25 cellular contexts compared by ENCODE assay signal in genomic region chr10:95421782-95422181, GRCh38.
DNase-seq lines count a peak whose midpoint lies in the region; ATAC-seq and TF ChIP-seq lines count a peak whose summit lies in the region.
"Had no signal": no experiment of that assay in that cellular context is flagged by ENCODE, and none has a peak within 500 bp of the region (broad histone marks: within the 10 kb centered on the region; RNA-seq: fewer than 3 reads in every experiment).

No MANE protein-coding gene starts in this region.

- ATAC-seq in GM23338, result no peak
- ATAC-seq: activated CD8-positive, alpha-beta T cell treated with anti-CD3 and anti-CD28 coated beads, Interleukin-2, amount 10 ng/mL, durations not matched to agents 7 days and 5 days; CD8-positive, alpha-beta T cell; effector memory CD8-positive, alpha-beta T cell; pancreas had no signal

- H3K27ac ChIP-seq in GM23338 (ENCODE audit: low read depth) (no peak overlapping the region), coronary artery (peak overlapping the region; percentile 84 to 93), tibial artery (peak overlapping the region; percentile 87 to 91), WERI-Rb-1 (no peak overlapping the region)
- H3K27ac ChIP-seq: GM23248, pancreas, SJCRH30, upper lobe of left lung, VCaP had no signal

- H3K27me3 Mint-ChIP-seq in GM23338 (ENCODE audit: insufficient read depth, low read depth, poor library complexity), result peaks cover 5% of the 10 kb centered on the region
- H3K27me3 Mint-ChIP-seq in neural crest cell (ENCODE audit: low read depth), result no peaks in the 10 kb centered on the region
- H3K27me3 Mint-ChIP-seq: activated naive CD4-positive, alpha-beta T cell treated with anti-CD3 and anti-CD28 coated beads, Interleukin-2, amount 10 ng/mL, durations not matched to agents 7 days and 5 days; effector memory CD8-positive, alpha-beta T cell had no signal

- no peaks in the 10 kb centered on the region for H3K79me2 ChIP-seq in GM23338 (replicated peaks; ENCODE audit: insufficient read depth)

- no peak overlapping the region for H3K4me3 ChIP-seq in GM23338
- H3K4me3 ChIP-seq in coronary artery, result peak overlapping the region; percentile 23
- no peak overlapping the region for H3K4me3 ChIP-seq in tibial artery
- no peak overlapping the region for H3K4me3 ChIP-seq in WERI-Rb-1 (ENCODE audit: low read depth, low read length)
- H3K4me3 ChIP-seq: GM23248, pancreas, SJCRH30, upper lobe of left lung had no signal

- H3K9me3 Mint-ChIP-seq in GM23338, result no peaks in the 10 kb centered on the region
- H3K9me3 Mint-ChIP-seq in neural crest cell, result no peaks in the 10 kb centered on the region
- H3K9me3 Mint-ChIP-seq: activated naive CD4-positive, alpha-beta T cell treated with anti-CD3 and anti-CD28 coated beads, Interleukin-2, amount 10 ng/mL, durations not matched to agents 7 days and 5 days; CD8-positive, alpha-beta T cell; effector memory CD8-positive, alpha-beta T cell; HFFc6 had no signal

- H3K4me3 Mint-ChIP-seq in GM23338 (no peak overlapping the region), neural crest cell (no peak overlapping the region)
- H3K4me3 Mint-ChIP-seq: activated CD8-positive, alpha-beta T cell treated with anti-CD3 and anti-CD28 coated beads, Interleukin-2, amount 10 ng/mL, durations not matched to agents 7 days and 5 days; activated naive CD4-positive, alpha-beta T cell treated with anti-CD3 and anti-CD28 coated beads, Interleukin-2, amount 10 ng/mL, durations not matched to agents 7 days and 5 days; CD8-positive, alpha-beta T cell; effector memory CD8-positive, alpha-beta T cell; HFFc6 had no signal

- H3K9me3 ChIP-seq in tibial artery, result no peaks in the 10 kb centered on the region
- H3K9me3 ChIP-seq in WERI-Rb-1 (ENCODE audit: severe bottlenecking), result no peaks in the 10 kb centered on the region
- H3K9me3 ChIP-seq: pancreas, SJCRH30, upper lobe of left lung had no signal

- TF ChIP-seq CTCF in GM23338 (conservative IDR thresholded peaks at IDR 0.05; ENCODE audit: low read depth in 2 of 2) (no peak), coronary artery (IDR thresholded peaks at IDR 0.05) (no peak), neural crest cell (conservative IDR thresholded peaks at IDR 0.05) (no peak), tibial artery (IDR thresholded peaks at IDR 0.05) (no peak), WERI-Rb-1 (IDR thresholded peaks at IDR 0.05; ENCODE audit: low read depth, low read length) (no peak)

- intact Hi-C loops in tibial artery (cut with DNase I; ENCODE audit: low total_unique reads), result no loop called here

- peaks cover 4% of the 10 kb centered on the region; the same call in 1 of the 3 replicates for H3K4me1 Mint-ChIP-seq in GM23338
- H3K4me1 Mint-ChIP-seq in neural crest cell, result peaks cover 45% of the 10 kb centered on the region
- H3K4me1 Mint-ChIP-seq: activated naive CD4-positive, alpha-beta T cell treated with anti-CD3 and anti-CD28 coated beads, Interleukin-2, amount 10 ng/mL, durations not matched to agents 7 days and 5 days had no signal

- no peaks in the 10 kb centered on the region for H3K36me3 Mint-ChIP-seq in GM23338 (ENCODE audit: low read depth)
- no peaks in the 10 kb centered on the region for H3K36me3 Mint-ChIP-seq in neural crest cell (ENCODE audit: low read depth)
- H3K36me3 Mint-ChIP-seq: activated naive CD4-positive, alpha-beta T cell treated with anti-CD3 and anti-CD28 coated beads, Interleukin-2, amount 10 ng/mL, durations not matched to agents 7 days and 5 days; CD8-positive, alpha-beta T cell had no signal

- no peak overlapping the region for H3K4me2 ChIP-seq in GM23338

- 0 out of 2 replicates have a peak overlapping the region, but pooled peaks have one; percentile 9 for H3K27ac Mint-ChIP-seq in GM23338
- H3K27ac Mint-ChIP-seq in neural crest cell (ENCODE audit: unreplicated experiment), result peak overlapping the region; percentile 96
- H3K27ac Mint-ChIP-seq: activated CD8-positive, alpha-beta T cell treated with anti-CD3 and anti-CD28 coated beads, Interleukin-2, amount 10 ng/mL, durations not matched to agents 7 days and 5 days; activated naive CD4-positive, alpha-beta T cell treated with anti-CD3 and anti-CD28 coated beads, Interleukin-2, amount 10 ng/mL, durations not matched to agents 7 days and 5 days; CD8-positive, alpha-beta T cell; effector memory CD8-positive, alpha-beta T cell; HFFc6 had no signal

- H3K36me3 ChIP-seq in GM23338 (ENCODE audit: insufficient read depth) (no peaks in the 10 kb centered on the region), tibial artery (peaks cover 51 to 62% (median 51%) of the 10 kb centered on the region in 3 donors), WERI-Rb-1 (no peaks in the 10 kb centered on the region)
- H3K36me3 ChIP-seq: pancreas, SJCRH30 had no signal

- H3K4me1 ChIP-seq in GM23338 (ENCODE audit: insufficient read depth) (peaks cover 3% of the 10 kb centered on the region; the same call in 1 of the 2 replicates), tibial artery (peaks cover 0 to 100% (median 73%) of the 10 kb centered on the region in 4 donors)
- H3K4me1 ChIP-seq: SJCRH30 had no signal

- no peaks in the 10 kb centered on the region for H3K9me2 ChIP-seq in GM23338 (ENCODE audit: insufficient read depth)

- H2AFZ ChIP-seq in GM23338, result no peak overlapping the region
- H2AFZ ChIP-seq: GM23248 had no signal

- H3K27me3 ChIP-seq in GM23338 (ENCODE audit: insufficient read depth) (no peaks in the 10 kb centered on the region), tibial artery (no peaks in the 10 kb centered on the region), WERI-Rb-1 (ENCODE audit: insufficient read depth, low read depth, severe bottlenecking) (no peaks in the 10 kb centered on the region)
- H3K27me3 ChIP-seq: pancreas, SJCRH30, upper lobe of left lung had no signal

- no peak for DNase-seq in GM23338 (ENCODE audit: low spot score)
- no peak for DNase-seq in coronary artery (ENCODE audit: low spot score)
- no peak for DNase-seq in neural crest cell (ENCODE audit: low read depth, low spot score)
- DNase-seq in tibial artery, result no peak
- DNase-seq in GF-D8 (lab: John Stamatoyannopoulos, UW), result no peak
- DNase-seq in WERI-Rb-1, result no peak
- DNase-seq in germinal center (ENCODE audit: low spot score), result no peak
- DNase-seq: activated CD4-positive, alpha-beta T cell treated with anti-CD3 and anti-CD28 coated beads for 4 hours; activated CD8-positive, alpha-beta T cell treated with anti-CD3 and anti-CD28 coated beads, Interleukin-2, amount 10 ng/mL, durations not matched to agents 7 days and 5 days; activated naive CD4-positive, alpha-beta T cell treated with anti-CD3 and anti-CD28 coated beads, Interleukin-2, amount 10 ng/mL, durations not matched to agents 7 days and 5 days; amniotic stem cell; CD8-positive, alpha-beta T cell; effector memory CD8-positive, alpha-beta T cell; GM23248; HFFc6; kidney; NCI-H1048; pancreas; SJCRH30; stimulated activated CD4-positive, alpha-beta T cell treated with anti-CD3 and anti-CD28 coated beads, Interleukin-1b, Interleukin-23, amount 100 ng/mL, for 48 hours; stimulated activated naive CD4-positive, alpha-beta T cell treated with Interleukin-2 at 50 U/mL for 16 hours; SW 1271; T-helper 9 cell had no signal

- no peaks in the 10 kb centered on the region for H4K20me1 ChIP-seq in GM23338 (replicated peaks; ENCODE audit: insufficient read depth)

- H3F3A ChIP-seq in GM23338 (replicated peaks; ENCODE audit: low read depth), result no peaks in the 10 kb centered on the region

TF ChIP-seq in GM23338, 12 proteins besides CTCF, POLR2A, EP300 and RAD21 (continues in another document):
- TF ChIP-seq JUNB (IDR thresholded peaks at IDR 0.05; ENCODE audit: unreplicated experiment) (no peak), REST (IDR thresholded peaks at IDR 0.05; ENCODE audit: unreplicated experiment) (no peak), NANOG (IDR thresholded peaks at IDR 0.05; ENCODE audit: borderline replicate concordance) (no peak), CREB1 (CRISPR knock-in tag; IDR thresholded peaks at IDR 0.05; ENCODE audit: low read depth) (no peak), EZH2phosphoT487 (IDR thresholded peaks at IDR 0.05; ENCODE audit: unreplicated experiment) (no peak), ZNF331 (CRISPR knock-in tag; IDR thresholded peaks at IDR 0.05; ENCODE audit: low read depth) (no peak), POLR2AphosphoS5 (IDR thresholded peaks at IDR 0.05; ENCODE audit: low read depth) (no peak), EZH2 (IDR thresholded peaks at IDR 0.05; ENCODE audit: low read depth, unreplicated experiment) (no peak), STAT1 (IDR thresholded peaks at IDR 0.05; ENCODE audit: unreplicated experiment) (no peak)

Comparison
In these comparisons a context has a peak if more than half of its experiments do, and no peak if none do; other contexts are left out.
1. H3K27ac ChIP-seq: peak in coronary artery (2 of 2) and tibial artery (2 of 2); none in GM23338 (single experiment) and WERI-Rb-1 (single experiment).